9 cellular contexts compared by ENCODE assay signal in the genomic region with DNA sequence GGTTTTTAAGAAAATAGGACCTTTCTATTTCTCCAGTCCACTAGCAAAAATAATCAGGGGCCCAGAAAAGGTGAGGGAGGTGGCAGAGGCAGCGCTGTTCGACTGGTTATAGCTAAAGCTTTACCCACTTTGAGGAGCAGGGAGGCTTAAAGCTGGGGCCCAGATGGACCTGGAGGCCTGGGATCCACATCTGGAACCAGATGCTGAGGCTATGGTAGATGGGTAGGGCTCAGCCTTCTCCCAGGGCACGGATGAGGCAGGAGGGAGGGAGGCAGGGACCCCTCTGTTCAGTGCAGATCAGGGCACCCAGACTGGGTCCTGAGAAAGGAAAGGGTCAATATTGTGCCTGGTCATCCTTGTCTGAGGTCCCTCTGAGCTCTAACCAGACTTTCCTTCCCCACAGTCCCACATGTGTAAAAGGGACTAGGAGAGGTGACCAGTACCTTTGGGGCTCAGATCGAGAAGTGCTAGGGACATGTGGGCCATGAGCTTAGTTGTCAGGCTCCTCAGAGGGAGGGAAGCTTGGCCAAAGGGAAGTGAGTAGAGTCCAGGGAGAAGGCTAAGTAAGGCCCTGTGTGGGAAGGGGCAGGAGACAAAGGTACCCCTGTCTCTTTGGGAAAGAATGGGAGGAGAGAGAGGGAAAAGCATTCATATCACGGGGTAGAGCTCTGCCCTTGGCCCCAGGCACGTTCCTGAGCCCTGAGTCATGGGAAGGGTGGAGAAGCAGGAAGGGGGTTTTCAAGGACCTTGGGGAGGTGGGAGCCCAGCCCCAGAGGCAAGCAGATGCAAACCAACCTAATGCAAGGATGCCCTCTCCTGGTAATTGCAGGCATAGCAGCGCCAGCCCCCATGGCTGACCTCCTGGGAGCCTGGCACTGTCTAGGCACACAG. TPM values are rescaled to one million over a fixed set of nuclear protein-coding genes. Genes with fewer than 3 reads are reported as not detected.
DNase-seq lines count a peak whose midpoint lies in the region; ATAC-seq and TF ChIP-seq lines count a peak whose summit lies in the region.
"Had no signal": no experiment of that assay in that cellular context is flagged by ENCODE, and none has a peak within 500 bp of the region (broad histone marks: within the 10 kb centered on the region; RNA-seq: fewer than 3 reads in every experiment).

No MANE protein-coding gene starts in this region.

- peaks cover 0 to 4% of the 10 kb centered on the region in 2 donors for H3K27me3 Mint-ChIP-seq in CD8-positive, alpha-beta memory T cell
- H3K27me3 Mint-ChIP-seq in activated T-cell treated with anti-CD3 and anti-CD28 coated beads, Interleukin-2, amount 50 U/mL, for 4 hours (ENCODE audit: low read depth), result no peaks in the 10 kb centered on the region
- H3K27me3 Mint-ChIP-seq in naive B cell, result peaks cover 0 to 40% (median 14%) of the 10 kb centered on the region in 3 donors
- no peaks in the 10 kb centered on the region for H3K27me3 Mint-ChIP-seq in stimulated activated memory B cell treated with anti-CD40 and anti-IgM and Interleukin-4, amounts not matched to agents 10 μg/mL and 1 μg/mL and 100 μg/mL, for 72 hours

- H3K36me3 Mint-ChIP-seq in CD8-positive, alpha-beta memory T cell, result peaks cover 0 to 29% (median 2%) of the 10 kb centered on the region in 3 donors
- H3K36me3 Mint-ChIP-seq in activated T-cell treated with anti-CD3 and anti-CD28 coated beads, Interleukin-2, amount 50 U/mL, for 4 hours (ENCODE audit: insufficient read depth), result peaks cover 12% of the 10 kb centered on the region
- H3K36me3 Mint-ChIP-seq in naive B cell, result no peaks in the 10 kb centered on the region
- H3K36me3 Mint-ChIP-seq in stimulated activated memory B cell treated with anti-CD40 and anti-IgM and Interleukin-4, amounts not matched to agents 10 μg/mL and 1 μg/mL and 100 μg/mL, for 72 hours, result peaks cover 26% of the 10 kb centered on the region

- WGBS in esophagus muscularis mucosa, result 20% methylated on average over 7 of the region's 7 CpGs

- peaks cover 55% of the 10 kb centered on the region for H3K4me1 ChIP-seq in CD8-positive, alpha-beta memory T cell (ENCODE audit: insufficient read depth, low read length)
- H3K4me1 ChIP-seq in HUES48 (ENCODE audit: control insufficient read depth, insufficient read depth, low read length) (peaks cover 25% of the 10 kb centered on the region), OCI-LY7 (ENCODE audit: insufficient read depth, low read length, poor library complexity, severe bottlenecking) (peaks cover 27% of the 10 kb centered on the region), esophagus muscularis mucosa (peaks cover 65 to 100% (median 70%) of the 10 kb centered on the region in 4 donors)

- H3K27ac Mint-ChIP-seq in CD8-positive, alpha-beta memory T cell, result peak overlapping the region in 7 of 8 donors; percentile 68 to 97 (median 90)
- H3K27ac Mint-ChIP-seq in naive B cell, result peak overlapping the region; percentile 21 to 95 (median 80)
- peak overlapping the region; percentile 94 for H3K27ac Mint-ChIP-seq in stimulated activated memory B cell treated with anti-CD40 and anti-IgM and Interleukin-4, amounts not matched to agents 10 μg/mL and 1 μg/mL and 100 μg/mL, for 72 hours

- no peaks in the 10 kb centered on the region for H4K20me1 ChIP-seq in OCI-LY7 (ENCODE audit: insufficient read depth, low read length)

- peak; percentile 94 for TF ChIP-seq CTCF in OCI-LY7 (conservative IDR thresholded peaks at IDR 0.05; ENCODE audit: low read length)
- TF ChIP-seq CTCF in esophagus muscularis mucosa (IDR thresholded peaks at IDR 0.05), result peak; percentile 99

- no peaks in the 10 kb centered on the region for H3K79me2 ChIP-seq in OCI-LY7 (ENCODE audit: insufficient read depth, low read depth, low read length)

- H3K9me2 ChIP-seq in OCI-LY7 (ENCODE audit: insufficient read depth, low read length), result no peaks in the 10 kb centered on the region

- TF ChIP-seq EP300 in esophagus muscularis mucosa (IDR thresholded peaks at IDR 0.05), result no peak

- H3K36me3 ChIP-seq in CD8-positive, alpha-beta memory T cell (ENCODE audit: insufficient read depth, low read length), result no peaks in the 10 kb centered on the region
- peaks cover 13% of the 10 kb centered on the region for H3K36me3 ChIP-seq in HUES48 (ENCODE audit: control insufficient read depth, insufficient read depth, low read length)
- H3K36me3 ChIP-seq in OCI-LY7 (ENCODE audit: insufficient read depth, low read length), result no peaks in the 10 kb centered on the region
- H3K36me3 ChIP-seq in esophagus muscularis mucosa, result peaks cover 46% of the 10 kb centered on the region in 4 donors

- CTCF ChIA-PET in CD8-positive, alpha-beta memory T cell (lab: Charles Lee), result interaction anchor here (0.9 to 25.4 kb wide), 16 partner anchors 13 to 153 kb away, joined by 3 to 702 read pairs (median 4); a partner anchor contains a TSS
- CTCF ChIA-PET in OCI-LY7 (lab: Charles Lee; ENCODE audit: unreplicated experiment), result interaction anchor here (0.6 to 1.3 kb wide), 2 partner anchors 27 to 34 kb away, joined by 3 to 4 read pairs; no protein-coding TSS in a partner anchor

- POLR2A ChIA-PET in CD8-positive, alpha-beta memory T cell (lab: Charles Lee), result interaction anchor here (0.9 to 1.0 kb wide), 2 partner anchors 17 to 27 kb away, joined by 3 to 4 read pairs; no protein-coding TSS in a partner anchor
- POLR2A ChIA-PET in OCI-LY7 (lab: Charles Lee), result interaction anchor here (1.0 kb wide), 1 partner anchor 11 kb away, joined by 3 read pairs; no protein-coding TSS in a partner anchor

- no peak overlapping the region for H2AFZ ChIP-seq in OCI-LY7 (ENCODE audit: low read length)

- peak overlapping the region; percentile 43 for H3K9ac ChIP-seq in HUES48 (ENCODE audit: low read depth, low read length)

- no peak overlapping the region for H3K4me3 ChIP-seq in CD8-positive, alpha-beta memory T cell (ENCODE audit: low read length)
- H3K4me3 ChIP-seq in HUES48 (ENCODE audit: low read depth, low read length), result peak overlapping the region; percentile 0; the same call in 1 of the 2 replicates
- no peak overlapping the region for H3K4me3 ChIP-seq in OCI-LY7 (ENCODE audit: low read depth, low read length, poor library complexity, severe bottlenecking)
- peak overlapping the region; percentile 23 to 69 (median 32) for H3K4me3 ChIP-seq in esophagus muscularis mucosa

- H3K4me2 ChIP-seq in OCI-LY7 (ENCODE audit: low read length), result no peak overlapping the region

- peaks cover 42 to 54% (median 53%) of the 10 kb centered on the region in 3 donors for H3K4me1 Mint-ChIP-seq in CD8-positive, alpha-beta memory T cell
- peaks cover 50% of the 10 kb centered on the region for H3K4me1 Mint-ChIP-seq in activated T-cell treated with anti-CD3 and anti-CD28 coated beads, Interleukin-2, amount 50 U/mL, for 4 hours (ENCODE audit: low read depth)
- peaks cover 4 to 14% (median 14%) of the 10 kb centered on the region in 3 donors for H3K4me1 Mint-ChIP-seq in naive B cell
- peaks cover 53% of the 10 kb centered on the region for H3K4me1 Mint-ChIP-seq in stimulated activated memory B cell treated with anti-CD40 and anti-IgM and Interleukin-4, amounts not matched to agents 10 μg/mL and 1 μg/mL and 100 μg/mL, for 72 hours

- peak overlapping the region in 3 of 7 donors; percentile 48 to 72 (median 59) for H3K4me3 Mint-ChIP-seq in CD8-positive, alpha-beta memory T cell
- no peak overlapping the region for H3K4me3 Mint-ChIP-seq in activated T-cell treated with anti-CD3 and anti-CD28 coated beads, Interleukin-2, amount 50 U/mL, for 4 hours
- no peak overlapping the region for H3K4me3 Mint-ChIP-seq in naive B cell
- no peak overlapping the region for H3K4me3 Mint-ChIP-seq in stimulated activated memory B cell treated with anti-CD40 and anti-IgM and Interleukin-4, amounts not matched to agents 10 μg/mL and 1 μg/mL and 100 μg/mL, for 72 hours

- H3K9me3 Mint-ChIP-seq in CD8-positive, alpha-beta memory T cell, result no peaks in the 10 kb centered on the region
- H3K9me3 Mint-ChIP-seq in activated T-cell treated with anti-CD3 and anti-CD28 coated beads, Interleukin-2, amount 50 U/mL, for 4 hours, result no peaks in the 10 kb centered on the region
- H3K9me3 Mint-ChIP-seq in naive B cell, result no peaks in the 10 kb centered on the region
- no peaks in the 10 kb centered on the region for H3K9me3 Mint-ChIP-seq in stimulated activated memory B cell treated with anti-CD40 and anti-IgM and Interleukin-4, amounts not matched to agents 10 μg/mL and 1 μg/mL and 100 μg/mL, for 72 hours

- no peak for TF ChIP-seq POLR2A in esophagus muscularis mucosa (IDR thresholded peaks at IDR 0.05; ENCODE audit: low read depth)

- H3K27me3 ChIP-seq in CD8-positive, alpha-beta memory T cell (ENCODE audit: insufficient read depth, low read length, poor library complexity, severe bottlenecking), result no peaks in the 10 kb centered on the region
- H3K27me3 ChIP-seq in HUES48 (ENCODE audit: control insufficient read depth, insufficient read depth, low read length) (no peaks in the 10 kb centered on the region), esophagus muscularis mucosa (no peaks in the 10 kb centered on the region)

- intact Hi-C loops in OCI-LY7 (cut with micrococcal nuclease; ENCODE audit: unreplicated experiment) (loop anchor here (1.0 to 10.0 kb wide), 3 partner anchors 34 to 315 kb away; no protein-coding TSS in a partner anchor), esophagus muscularis mucosa (cut with DNase I) (loop anchor here (1.0 kb wide), 1 partner anchor 34 kb away; no protein-coding TSS in a partner anchor)

- no TSS peak for BruUV-seq in OCI-LY7 (replicated peaks; lab: Mats Ljungman, UMichigan)

- no peaks in the 10 kb centered on the region for H3K9me3 ChIP-seq in CD8-positive, alpha-beta memory T cell (ENCODE audit: low read length)
- H3K9me3 ChIP-seq in HUES48 (ENCODE audit: control insufficient read depth, insufficient read depth, low read length) (no peaks in the 10 kb centered on the region), OCI-LY7 (ENCODE audit: low read length) (no peaks in the 10 kb centered on the region), esophagus muscularis mucosa (no peaks in the 10 kb centered on the region)

- ATAC-seq in activated T-cell treated with anti-CD3 and anti-CD28 coated beads, Interleukin-2, amount 50 U/mL, for 4 hours, result peak; percentile 21 to 26
- ATAC-seq in naive B cell (ENCODE audit: low read depth in 2 of 2) (peak; percentile 51 to 78), GM21528 (IDR thresholded peaks at IDR 0.05; ENCODE audit: low FRiP score, unreplicated experiment) (no peak)
- ATAC-seq in stimulated activated memory B cell treated with anti-CD40 and anti-IgM and Interleukin-4, amounts not matched to agents 10 μg/mL and 1 μg/mL and 100 μg/mL, for 72 hours, result peak; percentile 31

- DNase-seq in CD8-positive, alpha-beta memory T cell, result peak; percentile 57 to 77 (median 71)
- DNase-seq in OCI-LY7 (ENCODE audit: low spot score), result peak; percentile 75
- DNase-seq in activated T-cell treated with anti-CD3 and anti-CD28 coated beads, Interleukin-2, amount 50 U/mL, for 4 hours, result peak; percentile 79
- DNase-seq in esophagus muscularis mucosa (ENCODE audit: extremely low spot score), result no peak
- DNase-seq in naive B cell, result peak; percentile 73

- no peak overlapping the region for H3K27ac ChIP-seq in CD8-positive, alpha-beta memory T cell (ENCODE audit: low read depth, low read length)
- H3K27ac ChIP-seq in HUES48 (ENCODE audit: low read depth, low read length), result peak overlapping the region; percentile 96
- H3K27ac ChIP-seq in OCI-LY7 (ENCODE audit: low read depth, low read length, poor library complexity, severe bottlenecking), result no peak overlapping the region
- H3K27ac ChIP-seq in esophagus muscularis mucosa (replicated peaks in 1 of 4), result peak overlapping the region; percentile 92 to 100 (median 96)

RNA-seq across cellular contexts. Expression of a gene that starts 15.4 kb away (rescaled TPM):
- total RNA-seq in CD8-positive, alpha-beta memory T cell, result 100 to 1,000 TPM; 325 to 335 TPM
- 13.9 TPM for polyA plus RNA-seq in CD8-positive, alpha-beta memory T cell
- 12.9 and 14.3 TPM in 2 replicates for total RNA-seq in OCI-LY7 (2014; rRNA removed; shearing (Covaris generic))
- 5.0 and 6.5 TPM in 2 replicates for total RNA-seq in OCI-LY7 (2022)
- total RNA-seq in activated T-cell treated with anti-CD3 and anti-CD28 coated beads, Interleukin-2, amount 50 U/mL, for 4 hours, result 100 to 1,000 TPM; 113 to 162 (median 124) TPM
- 100 to 1,000 TPM; 311 to 589 (median 380) TPM for total RNA-seq in esophagus muscularis mucosa
- polyA plus RNA-seq in naive B cell (ENCODE audit: low read depth in 6 of 6), result 1 to 10 TPM in 4 of 6 donors, under 1 TPM in 2; 0.33 to 3.0 (median 1.4) TPM

RNA-seq across cellular contexts. Expression of a gene that starts 23.5 kb away (rescaled TPM):
- 10 to 100 TPM; 21.6 to 23.0 TPM for total RNA-seq in CD8-positive, alpha-beta memory T cell
- polyA plus RNA-seq in CD8-positive, alpha-beta memory T cell, result 10.7 TPM
- 77.8 and 81.2 TPM in 2 replicates for total RNA-seq in OCI-LY7 (2014; rRNA removed; shearing (Covaris generic))
- total RNA-seq in OCI-LY7 (2022) (196 and 205 TPM in 2 replicates), esophagus muscularis mucosa (1 to 10 TPM; 1.7 to 4.1 (median 2.6) TPM)
- 10 to 100 TPM; 31.7 to 51.5 (median 37.1) TPM for total RNA-seq in activated T-cell treated with anti-CD3 and anti-CD28 coated beads, Interleukin-2, amount 50 U/mL, for 4 hours
- 10 to 100 TPM; 23.3 to 37.3 (median 29.5) TPM for polyA plus RNA-seq in naive B cell (ENCODE audit: low read depth in 6 of 6)

RNA-seq across cellular contexts. Expression of a gene that starts 47.7 kb away (rescaled TPM):
- 1 to 10 TPM in 1 of 2 experiments, under 1 TPM in 1; 0.24 to 1.0 TPM for total RNA-seq in CD8-positive, alpha-beta memory T cell
- polyA plus RNA-seq in CD8-positive, alpha-beta memory T cell, result not detected
- total RNA-seq in OCI-LY7 (2014; rRNA removed; shearing (Covaris generic)), result 4.5 and 5.3 TPM in 2 replicates
- total RNA-seq in OCI-LY7 (2022) (5.3 and 5.5 TPM in 2 replicates), esophagus muscularis mucosa (1 to 10 TPM in 1 of 4 donors, under 1 TPM in 3; under 0.01 to 1.6 (median 0.66) TPM)
- under 1 TPM; 0.50 to 0.66 (median 0.57) TPM for total RNA-seq in activated T-cell treated with anti-CD3 and anti-CD28 coated beads, Interleukin-2, amount 50 U/mL, for 4 hours
- polyA plus RNA-seq in naive B cell (ENCODE audit: low read depth in 6 of 6), result under 1 TPM in 2 of 6 donors, not detected in 4; 0.05 to 0.13 TPM
- total RNA-seq: T-helper 1 cell treated with Interleukin-12 subunit alpha and Interleukin-12 subunit beta and Interleukin-4 antibody, amounts not matched to agents 30 ng/mL and 1 ng/mL, for 36 hours had no signal

Comparison
In these comparisons a context has a peak if more than half of its experiments do, and no peak if none do; other contexts are left out.
1. H3K27ac ChIP-seq: peak in HUES48 (single experiment) and esophagus muscularis mucosa (4 of 4); none in CD8-positive, alpha-beta memory T cell (single experiment) and OCI-LY7 (single experiment).
2. H3K4me3 ChIP-seq: peak in HUES48 (single experiment) and esophagus muscularis mucosa (4 of 4); none in CD8-positive, alpha-beta memory T cell (single experiment) and OCI-LY7 (single experiment).
3. RNA of a gene that starts 15.4 kb away (total RNA-seq): 311 to 589 TPM in esophagus muscularis mucosa, 325 to 335 TPM in CD8-positive, alpha-beta memory T cell and 113 to 162 TPM in activated T-cell treated with anti-CD3 and anti-CD28 coated beads, Interleukin-2, amount 50 U/mL, for 4 hours; 5.0 to 14.3 TPM in OCI-LY7; every median in the first group is over 4 times any median in the second.
4. RNA of a gene that starts 23.5 kb away (total RNA-seq): 77.8 to 205 TPM in OCI-LY7, 31.7 to 51.5 TPM in activated T-cell treated with anti-CD3 and anti-CD28 coated beads, Interleukin-2, amount 50 U/mL, for 4 hours and 21.6 to 23.0 TPM in CD8-positive, alpha-beta memory T cell; 1.7 to 4.1 TPM in esophagus muscularis mucosa; every median in the first group is over 4 times any median in the second.
5. Peak in every context shown above with its lines, with median percentiles within 50 percentile points of each other: H3K27ac Mint-ChIP-seq.